ENCODE assay signal across 31 cellular contexts in genomic region chr20:5559937-5560336, GRCh38.
"Had no signal": no experiment of that assay in that cellular context is flagged by ENCODE, and none has a peak within 500 bp of the region (broad histone marks: within the 10 kb centered on the region; RNA-seq: fewer than 3 reads in every experiment).

No MANE protein-coding gene starts in this region.

- H3K27ac ChIP-seq: body of pancreas, cardiac muscle cell, esophagus muscularis mucosa, heart right ventricle, left lung, lower lobe of right lung, pancreas, prostate gland, SK-N-MC, suprapubic skin, tibial artery, upper lobe of right lung, VCaP had no signal

- H3K4me3 Mint-ChIP-seq: activated T-helper 17 cell treated with anti-CD3 and anti-CD28 coated beads, Interleukin-2, amount 50 U/mL, for 72 hours; dendritic cell treated with granulocyte-macrophage colony-stimulating factor and Interleukin-4, amounts not matched to agents 40 ng/mL and 50 ng/mL, for 4 days; endodermal cell; naive thymus-derived CD8-positive, alpha-beta T cell; T-cell had no signal

- H3K27me3 ChIP-seq: adrenal gland, body of pancreas, cardiac muscle cell, esophagus muscularis mucosa, heart right ventricle, left lung, pancreas, spleen, suprapubic skin, tibial artery, upper lobe of right lung had no signal

- H3K36me3 ChIP-seq: prostate gland had no signal

- H3K9me3 ChIP-seq: adrenal gland, body of pancreas, esophagus muscularis mucosa, heart right ventricle, left lung, lower lobe of right lung, pancreas, prostate gland, spleen, suprapubic skin, tibial artery, upper lobe of right lung had no signal

- ATAC-seq: activated naive CD4-positive, alpha-beta T cell treated with anti-CD3 and anti-CD28 coated beads, Interleukin-2, amount 50 U/mL, for 72 hours; activated T-helper 17 cell treated with anti-CD3 and anti-CD28 coated beads, Interleukin-2, amount 50 U/mL, for 72 hours; body of pancreas; heart right ventricle; left lung; naive thymus-derived CD8-positive, alpha-beta T cell; pancreas; T-cell; upper lobe of right lung had no signal

- H3K4me1 ChIP-seq: body of pancreas, heart right ventricle, left lung, lower lobe of right lung, pancreas, prostate gland, suprapubic skin, tibial artery, upper lobe of right lung had no signal

- H3K27ac Mint-ChIP-seq: activated naive CD4-positive, alpha-beta T cell treated with anti-CD3 and anti-CD28 coated beads, Interleukin-2, amount 50 U/mL, for 72 hours; activated T-helper 17 cell treated with anti-CD3 and anti-CD28 coated beads, Interleukin-2, amount 50 U/mL, for 72 hours; dendritic cell treated with granulocyte-macrophage colony-stimulating factor and Interleukin-4, amounts not matched to agents 40 ng/mL and 50 ng/mL, for 4 days; endodermal cell had no signal

- H3K4me1 Mint-ChIP-seq: activated T-helper 17 cell treated with anti-CD3 and anti-CD28 coated beads, Interleukin-2, amount 50 U/mL, for 72 hours; endodermal cell had no signal

- H3K9me3 Mint-ChIP-seq: activated naive CD4-positive, alpha-beta T cell treated with anti-CD3 and anti-CD28 coated beads, Interleukin-2, amount 50 U/mL, for 72 hours; activated T-helper 17 cell treated with anti-CD3 and anti-CD28 coated beads, Interleukin-2, amount 50 U/mL, for 72 hours; dendritic cell treated with granulocyte-macrophage colony-stimulating factor and Interleukin-4, amounts not matched to agents 40 ng/mL and 50 ng/mL, for 4 days; endodermal cell; naive thymus-derived CD8-positive, alpha-beta T cell; T-cell had no signal

- H3K27me3 Mint-ChIP-seq: activated T-helper 17 cell treated with anti-CD3 and anti-CD28 coated beads, Interleukin-2, amount 50 U/mL, for 72 hours; dendritic cell treated with granulocyte-macrophage colony-stimulating factor and Interleukin-4, amounts not matched to agents 40 ng/mL and 50 ng/mL, for 4 days; naive thymus-derived CD8-positive, alpha-beta T cell; T-cell had no signal

- DNase-seq: activated CD4-positive, alpha-beta T cell treated with anti-CD3 and anti-CD28 coated beads for 4 hours; activated CD4-positive, alpha-beta T cell treated with anti-CD3 and anti-CD28 coated beads, Interleukin-2, amount 50 U/mL, for 4 hours; activated CD8-positive, alpha-beta memory T cell treated with anti-CD3 and anti-CD28 coated beads, Interleukin-2, amount 50 U/mL, for 4 hours; activated gamma-delta T cell treated with Interleukin-2 at 50 U/mL for 16 hours; activated T-cell treated with anti-CD3 and anti-CD28 coated beads, Interleukin-2, amount 50 U/mL, for 1 hour; adrenal gland; aorta; body of pancreas; endodermal cell; foreskin melanocyte; heart right ventricle; left lung; lower lobe of right lung; mesenchymal stem cell; naive thymus-derived CD8-positive, alpha-beta T cell; pancreas; retina; spleen; stimulated activated naive CD4-positive, alpha-beta T cell; T-cell; tibial artery; upper lobe of right lung had no signal

- H3K4me3 ChIP-seq: adrenal gland, body of pancreas, cardiac muscle cell, esophagus muscularis mucosa, heart right ventricle, left lung, lower lobe of right lung, pancreas, prostate gland, SK-N-MC, spleen, suprapubic skin, tibial artery, upper lobe of right lung had no signal
